8 cellular contexts compared by ENCODE assay signal in genomic region chr12:92928962-92929915, GRCh38.
A peak's percentile ranks its signal among the peaks of the same experiment; 100 is the strongest.
DNase-seq lines count a peak whose midpoint lies in the region; ATAC-seq and TF ChIP-seq lines count a peak whose summit lies in the region.

Gene EEA1, minus strand, starts transcription at chr12:92929295. Its CDS starts 229 bp downstream, at chr12:92929066.

- DNase-seq in AG09309 (ENCODE audit: low read depth) (peak; percentile 82), NCI-H345 (lab: John Stamatoyannopoulos, UW) (peak; percentile 95), iris pigment epithelial cell (ENCODE audit: low read depth) (peak; percentile 95)
- peak; percentile 86 to 94 (median 92) for DNase-seq in activated CD4-positive, CD25-positive, alpha-beta regulatory T cell (lab: John Stamatoyannopoulos, UW)
- DNase-seq in central memory CD4-positive, alpha-beta T cell: peak; percentile 93
- peak; percentile 97 for DNase-seq in stimulated activated CD4-positive, alpha-beta T cell treated with anti-CD3 and anti-CD28 coated beads, Interleukin-12 subunit alpha, Interleukin-12 subunit beta, amount 100 ng/mL, for 4 hours

- ATAC-seq in HG03196 (IDR thresholded peaks at IDR 0.05; ENCODE audit: unreplicated experiment): peak; percentile 89

- TF ChIP-seq POLR2A in GM18951 (IDR thresholded peaks at IDR 0.05; ENCODE audit: extremely low read depth, insufficient read depth, insufficient read length): peak; percentile 97

- TF ChIP-seq CTCF in AG09309 (IDR thresholded peaks at IDR 0.05; ENCODE audit: control insufficient read depth, insufficient read depth, low read depth, low read length, missing control alignments): peak; percentile 5

- peak within 1 kb of the TSS; percentile 65 for H3K4me3 ChIP-seq in AG09309 (ENCODE audit: control insufficient read depth, low read depth, low read length)

- in situ Hi-C loops in GM18951 (cut with MboI; ENCODE audit: low sequenced_read_pairs, unreplicated experiment): no loop called here

Comparison
In these comparisons a context has a peak if more than half of its experiments do, and no peak if none do; other contexts are left out.
1. Peak in every context shown above with its lines: DNase-seq, ATAC-seq and H3K4me3 ChIP-seq.